16 cellular contexts compared by ENCODE assay signal in the genomic region with DNA sequence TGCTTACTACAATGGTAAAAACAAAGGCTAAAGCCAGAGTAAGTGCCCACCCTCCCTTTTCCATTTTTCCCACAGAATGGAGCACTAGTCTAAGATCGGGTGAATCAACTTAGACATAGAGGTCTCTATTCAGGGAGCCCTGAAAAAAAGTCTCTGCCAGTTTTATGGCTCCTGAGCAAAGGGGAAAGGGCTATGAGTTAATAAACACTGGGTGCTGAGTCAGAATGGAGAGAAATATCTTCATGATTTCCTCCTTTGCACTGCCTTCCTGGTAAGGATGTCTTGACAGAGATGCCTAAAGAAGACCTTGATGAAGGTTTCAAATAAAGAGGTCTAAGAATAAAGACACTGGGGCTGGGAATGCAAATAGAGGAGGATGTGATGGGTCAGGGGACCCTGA.
A peak's percentile ranks its signal among the peaks of the same experiment; 100 is the strongest.
DNase-seq lines count a peak whose midpoint lies in the region; ATAC-seq and TF ChIP-seq lines count a peak whose summit lies in the region.
"Had no signal": no experiment of that assay in that cellular context is flagged by ENCODE, and none has a peak within 500 bp of the region (broad histone marks: within the 10 kb centered on the region; RNA-seq: fewer than 3 reads in every experiment).

No MANE protein-coding gene starts in this region.

- in situ Hi-C loops in Caki2 (cut with HindIII; ENCODE audit: low pct_unique_long_range_greater_than_20kb, low sequenced_read_pairs), result no loop called here

- H4K8ac ChIP-seq in H9 (replicated peaks; ENCODE audit: insufficient read length, low read depth, low read length), result no peak overlapping the region

- H3K9me3 ChIP-seq in neural progenitor cell (ENCODE audit: low read depth) (no peaks in the 10 kb centered on the region), SJCRH30 (replicated peaks) (no peaks in the 10 kb centered on the region), H9 (ENCODE audit: control insufficient read depth, low read depth, low read length) (no peaks in the 10 kb centered on the region)
- H3K9me3 ChIP-seq: MG63 had no signal

- H3K18ac ChIP-seq in H9 (ENCODE audit: insufficient read length, low read depth, low read length), result no peak overlapping the region

- no peak overlapping the region for H2BK12ac ChIP-seq in H9 (ENCODE audit: insufficient read length, low read depth, low read length)

- H3K4me3 Mint-ChIP-seq in neural progenitor cell, result no peak overlapping the region
- no peak overlapping the region for H3K4me3 Mint-ChIP-seq in H9

- no CpG with 5 or more reads among the region's 1 CpG for WGBS in H9 (ENCODE audit: extremely low coverage, insufficient read length, low lambda C conversion rate)

- no peak overlapping the region for H2BK120ac ChIP-seq in H9 (ENCODE audit: low read depth, low read length, poor library complexity, severe bottlenecking)

- H3K4ac ChIP-seq in H9 (ENCODE audit: low read depth, low read length), result no peak overlapping the region

- peak; percentile 38 for DNase-seq in Caki2 (ENCODE audit: low read depth)
- DNase-seq in HT1080 (ENCODE audit: low read depth), result peak; percentile 50
- DNase-seq in foreskin keratinocyte, result peak in 1 of 2 donors; percentile 20
- no peak for DNase-seq in neural progenitor cell (ENCODE audit: low spot score)
- DNase-seq in SJCRH30, result no peak
- DNase-seq in H9, result no peak
- DNase-seq: C1 segment of cervical spinal cord, EL, MG63, NCI-H1092, NCI-H146, NCI-H2081 treated with DMSO at 0.1 percent for 48 hours, NCI-H510A treated with DMSO at 0.1 percent for 48 hours, SHP77 had no signal

- H2AFZ ChIP-seq in neural progenitor cell (replicated peaks) (peak overlapping the region; percentile 40), H9 (ENCODE audit: low read length) (no peak overlapping the region)

- no peak overlapping the region for H3K4me2 ChIP-seq in neural progenitor cell
- H3K4me2 ChIP-seq in H9 (ENCODE audit: insufficient read depth, insufficient read length, low read length), result no peak overlapping the region

- H2AK5ac ChIP-seq in H9 (ENCODE audit: insufficient read length, low read length), result no peak overlapping the region

- H2BK20ac ChIP-seq in H9 (ENCODE audit: low read depth, low read length, poor library complexity, severe bottlenecking), result no peak overlapping the region

- H3K27ac Mint-ChIP-seq in neural progenitor cell (no peak overlapping the region), H9 (no peak overlapping the region; a peak in 1 of 7 replicates)

- H3K4me1 Mint-ChIP-seq in neural progenitor cell, result no peaks in the 10 kb centered on the region
- peaks cover 0 to 3% of the 10 kb centered on the region in 2 experiments; a peak in 1 of 4 replicates for H3K4me1 Mint-ChIP-seq in H9

- no peak overlapping the region for H2BK5ac ChIP-seq in H9 (ENCODE audit: insufficient read length, low read length)

- H3K27me3 ChIP-seq in foreskin keratinocyte (no peaks in the 10 kb centered on the region), neural progenitor cell (no peaks in the 10 kb centered on the region), SJCRH30 (no peaks in the 10 kb centered on the region), H9 (ENCODE audit: insufficient read depth, low read length) (no peaks in the 10 kb centered on the region)
- H3K27me3 ChIP-seq: MG63 had no signal

- H3K36me3 Mint-ChIP-seq in neural progenitor cell, result no peaks in the 10 kb centered on the region
- H3K36me3 Mint-ChIP-seq in H9 (ENCODE audit: insufficient read depth in 1 of 3, low read depth in 3 of 3), result peaks cover 17 to 21% (median 18%) of the 10 kb centered on the region in 3 experiments

- no peaks in the 10 kb centered on the region for H3K23me2 ChIP-seq in H9 (ENCODE audit: insufficient read length, low read depth, low read length, poor library complexity, severe bottlenecking)

- peaks cover 3% of the 10 kb centered on the region for H3K4me1 ChIP-seq in foreskin keratinocyte
- no peaks in the 10 kb centered on the region for H3K4me1 ChIP-seq in neural progenitor cell
- H3K4me1 ChIP-seq in SJCRH30, result no peaks in the 10 kb centered on the region
- no peaks in the 10 kb centered on the region for H3K4me1 ChIP-seq in H9 (ENCODE audit: insufficient read depth, low read length)

- H4K20me1 ChIP-seq in neural progenitor cell (ENCODE audit: low read depth) (no peaks in the 10 kb centered on the region), H9 (ENCODE audit: control insufficient read depth, insufficient read depth, insufficient read length) (no peaks in the 10 kb centered on the region)

- peaks cover 2% of the 10 kb centered on the region for H3K9me3 Mint-ChIP-seq in neural progenitor cell
- peaks cover 9 to 15% of the 10 kb centered on the region in 2 experiments for H3K9me3 Mint-ChIP-seq in H9

- H4K5ac ChIP-seq in H9 (ENCODE audit: insufficient read length, low read depth, low read length), result no peak overlapping the region

- H3K36me3 ChIP-seq in neural progenitor cell, result no peaks in the 10 kb centered on the region
- no peaks in the 10 kb centered on the region for H3K36me3 ChIP-seq in SJCRH30
- H3K36me3 ChIP-seq: MG63 had no signal

- H3K9ac ChIP-seq in neural progenitor cell (no peak overlapping the region), H9 (ENCODE audit: extremely low read depth, insufficient read length, low read length) (no peak overlapping the region)

- no peak overlapping the region for H3K23ac ChIP-seq in H9 (ENCODE audit: insufficient read length, low read depth, low read length)

- H3K79me2 ChIP-seq in neural progenitor cell (ENCODE audit: low read depth) (no peaks in the 10 kb centered on the region), H9 (ENCODE audit: insufficient read depth, low read length) (no peaks in the 10 kb centered on the region)

- H3K56ac ChIP-seq in H9 (ENCODE audit: insufficient read length, low read depth, low read length), result no peak overlapping the region

- no peaks in the 10 kb centered on the region for H3K79me1 ChIP-seq in H9 (ENCODE audit: insufficient read depth, low read depth, low read length, poor library complexity, severe bottlenecking)

- H3K27ac ChIP-seq in foreskin keratinocyte (no peak overlapping the region), neural progenitor cell (no peak overlapping the region), SJCRH30 (no peak overlapping the region), H9 (ENCODE audit: insufficient read length, low read depth, low read length) (no peak overlapping the region)

- H3K27me3 Mint-ChIP-seq in neural progenitor cell (ENCODE audit: insufficient read depth, low read depth), result no peaks in the 10 kb centered on the region
- no peaks in the 10 kb centered on the region for H3K27me3 Mint-ChIP-seq in H9 (ENCODE audit: low read depth)

- H3K4me3 ChIP-seq in neural progenitor cell, result no peak overlapping the region
- no peak overlapping the region for H3K4me3 ChIP-seq in SJCRH30
- H3K4me3 ChIP-seq: MG63 had no signal

- H3T11ph ChIP-seq in H9 (ENCODE audit: low read length), result no peak overlapping the region

- H2BK15ac ChIP-seq in H9 (ENCODE audit: low read depth, low read length), result no peak overlapping the region

- H4K91ac ChIP-seq in H9 (ENCODE audit: insufficient read length, low read depth, low read length), result no peak overlapping the region

- no peak for TF ChIP-seq CTCF in foreskin keratinocyte (conservative IDR thresholded peaks at IDR 0.05)
- TF ChIP-seq CTCF in neural progenitor cell (IDR thresholded peaks at IDR 0.05), result no peak
- TF ChIP-seq CTCF in H9 (conservative IDR thresholded peaks at IDR 0.05), result no peak

- peak; percentile 52 for ATAC-seq in foreskin keratinocyte
- ATAC-seq in GM19395 (IDR thresholded peaks at IDR 0.05; ENCODE audit: unreplicated experiment), result no peak
- ATAC-seq: SK-N-SH treated with all-trans-retinoic acid at 6 μM for 48 hours had no signal

- no peaks in the 10 kb centered on the region for H3F3A ChIP-seq in neural progenitor cell (ENCODE audit: low read depth)

- H3K14ac ChIP-seq in H9 (ENCODE audit: insufficient read depth, low read length), result no peak overlapping the region

Comparison
In these comparisons a context has a peak if more than half of its experiments do, and no peak if none do; other contexts are left out.
1. DNase-seq: peak in Caki2 (single experiment) and HT1080 (single experiment); none in neural progenitor cell (single experiment), SJCRH30 (0 of 2) and H9 (single experiment).